23 cellular contexts compared by ENCODE assay signal in the genomic region with DNA sequence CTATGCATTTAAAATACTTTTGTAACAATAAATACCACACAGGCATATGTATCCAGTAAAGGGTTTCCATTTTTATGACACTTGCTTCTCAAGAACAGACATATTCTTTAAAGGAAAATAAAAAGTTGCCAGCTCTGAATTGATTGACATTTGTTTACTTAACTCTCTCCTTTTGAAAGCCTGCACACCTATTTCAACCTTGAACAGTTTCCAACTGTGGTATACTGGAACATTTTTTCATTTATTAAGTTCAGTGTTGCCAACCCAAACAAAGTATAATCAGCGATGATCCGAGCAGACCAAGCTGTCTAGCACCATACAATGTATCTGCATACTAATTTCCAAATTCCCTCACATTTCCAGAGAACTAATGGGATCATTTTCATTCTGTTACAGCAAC.
"Had no signal": no experiment of that assay in that cellular context is flagged by ENCODE, and none has a peak within 500 bp of the region (broad histone marks: within the 10 kb centered on the region; RNA-seq: fewer than 3 reads in every experiment).

No MANE protein-coding gene starts in this region.

- H3K27ac ChIP-seq: ascending aorta, colonic mucosa, epithelial cell of prostate had no signal

- H3K9me3 ChIP-seq: ascending aorta, colonic mucosa had no signal

- DNase-seq: activated CD4-positive, alpha-beta memory T cell treated with anti-CD3 and anti-CD28 coated beads for 36 hours; activated CD4-positive, alpha-beta T cell treated with anti-CD3 and anti-CD28 coated beads for 36 hours; activated CD4-positive, alpha-beta T cell treated with anti-CD3 and anti-CD28 coated beads, Interleukin-2, amount 10 ng/mL, durations not matched to agents 24 days and 14 days; activated CD4-positive, CD25-positive, alpha-beta regulatory T cell; activated CD4-positive, CD25-positive, alpha-beta regulatory T cell treated with anti-CD3 and anti-CD28 coated beads, Interleukin-2, amount 50 U/mL, for 72 hours; activated CD8-positive, alpha-beta memory T cell treated with anti-CD3 and anti-CD28 coated beads, Interleukin-2, amount 50 U/mL, for 48 hours; activated gamma-delta T cell; activated naive CD4-positive, alpha-beta T cell; activated naive CD4-positive, alpha-beta T cell treated with anti-CD3 and anti-CD28 coated beads, Interleukin-2, amount 10 ng/mL, durations not matched to agents 7 days and 5 days; activated naive CD8-positive, alpha-beta T cell treated with anti-CD3 and anti-CD28 coated beads, Interleukin-2, amount 10 ng/mL, durations not matched to agents 7 days and 5 days; activated T-cell treated with anti-CD3 and anti-CD28 coated beads for 4 hours; activated T-cell treated with anti-CD3 and anti-CD28 coated beads, Interleukin-2, amount 50 U/mL, for 24 hours; activated T-cell treated with anti-CD3 and anti-CD28 coated beads, Interleukin-2, amount 50 U/mL, for 72 hours; caudate nucleus; colonic mucosa; effector CD8-positive, alpha-beta T cell; foreskin fibroblast; head of caudate nucleus; T-helper 1 cell; T-helper 17 cell had no signal

- H3K4me1 ChIP-seq: ascending aorta, colonic mucosa had no signal

- H3K4me3 ChIP-seq: ascending aorta, colonic mucosa had no signal

- ATAC-seq: activated CD4-positive, alpha-beta T cell treated with anti-CD3 and anti-CD28 coated beads for 36 hours; activated naive CD4-positive, alpha-beta T cell treated with anti-CD3 and anti-CD28 coated beads, Interleukin-2, amount 50 U/mL, for 72 hours; activated T-cell treated with anti-CD3 and anti-CD28 coated beads, Interleukin-2, amount 50 U/mL, for 72 hours; T-helper 17 cell had no signal

- H3K36me3 ChIP-seq: ascending aorta, colonic mucosa had no signal

- H3K27me3 ChIP-seq: ascending aorta, colonic mucosa had no signal
